17 cellular contexts compared by ENCODE assay signal in genomic region chr1:245678866-245679411, GRCh38.
A peak's percentile ranks its signal among the peaks of the same experiment; 100 is the strongest.
DNase-seq lines count a peak whose midpoint lies in the region; ATAC-seq, FAIRE-seq and TF ChIP-seq lines count a peak whose summit lies in the region.
"Had no signal": no experiment of that assay in that cellular context is flagged by ENCODE, and none has a peak within 500 bp of the region (broad histone marks: within the 10 kb centered on the region; RNA-seq: fewer than 3 reads in every experiment).

No MANE protein-coding gene starts in this region.

- BruUV-seq in HepG2 (replicated peaks; lab: Mats Ljungman, UMichigan), result no TSS peak

- no peaks in the 10 kb centered on the region for H3K79me2 ChIP-seq in HepG2 (ENCODE audit: insufficient read depth, low read length)

- H3K9ac ChIP-seq in HepG2 (ENCODE audit: insufficient read depth, low read depth, low read length) (no peak overlapping the region), endodermal cell (ENCODE audit: extremely low read depth, low read length, poor library complexity, severe bottlenecking) (no peak overlapping the region)
- H3K9ac ChIP-seq: SK-N-SH had no signal

- 65% methylated on average over 5 of the region's 5 CpGs for WGBS in HepG2 (ENCODE audit: low lambda C conversion rate)
- WGBS in right lobe of liver (ENCODE audit: insufficient coverage, low coverage, low lambda C conversion rate, missing lambda C conversion rate), result 29% methylated on average over 1 of the region's 5 CpGs
- 98 to 100% methylated on average over 1 to 5 of the region's 5 CpGs for WGBS in endodermal cell (ENCODE audit: insufficient coverage in 1 of 2, insufficient read length in 1 of 2), 2 experiments

- no peaks in the 10 kb centered on the region for H3K9me3 Mint-ChIP-seq in endodermal cell
- H3K9me3 Mint-ChIP-seq: CD8-positive, alpha-beta T cell had no signal

- no peaks in the 10 kb centered on the region for H3K27me3 Mint-ChIP-seq in endodermal cell (ENCODE audit: insufficient read depth)

- DNase-seq in HepG2 (ENCODE audit: low spot score), result no peak
- no peak for DNase-seq in right lobe of liver
- peak; percentile 8 for DNase-seq in NCI-H2029 treated with DMSO at 0.1 percent for 48 hours (lab: John Stamatoyannopoulos, UW)
- DNase-seq in endodermal cell, result peak; percentile 30
- no peak for DNase-seq in 8988T
- DNase-seq in stimulated activated CD8-positive, alpha-beta memory T cell treated with anti-CD3 and anti-CD28 coated beads, Interleukin-4, amount 100 ng/mL, for 48 hours, result no peak
- DNase-seq: HCEC 1CT, NCI-H1092, NCI-H1694, NCI-H2171, Right ventricle myocardium superior, SK-N-SH, T-helper 1 cell had no signal

- intact Hi-C loops in HepG2 (cut with micrococcal nuclease; ENCODE audit: unreplicated experiment) (no loop called here), right lobe of liver (cut with DNase I) (no loop called here)

- peaks cover 7% of the 10 kb centered on the region for H3K4me1 Mint-ChIP-seq in endodermal cell

- H3K9me3 ChIP-seq in HepG2 (ENCODE audit: low read length), result no peaks in the 10 kb centered on the region
- H3K9me3 ChIP-seq in right lobe of liver, result no peaks in the 10 kb centered on the region
- H3K9me3 ChIP-seq in endodermal cell (ENCODE audit: control insufficient read depth, low read length), result no peaks in the 10 kb centered on the region
- H3K9me3 ChIP-seq: SK-N-SH had no signal

- ATAC-seq in HepG2 (no peak), right lobe of liver (no peak), HG02588 (IDR thresholded peaks at IDR 0.05; ENCODE audit: unreplicated experiment) (no peak)
- ATAC-seq: CD8-positive, alpha-beta T cell; Panc1 had no signal

- H3K27ac ChIP-seq in HepG2 (ENCODE audit: extremely low read length, insufficient read depth, low read length) (no peak overlapping the region), right lobe of liver (no peak overlapping the region), endodermal cell (ENCODE audit: low read depth, low read length) (no peak overlapping the region)

- CTCF ChIA-PET in HepG2 (lab: Yijun Ruan, JAX; ENCODE audit: low intra/inter-chr PET ratio, low total read pairs), result no interaction called here

- no peaks in the 10 kb centered on the region for H3K36me3 ChIP-seq in HepG2 (replicated peaks in 1 of 2; ENCODE audit: control insufficient read depth in 1 of 2, insufficient read depth in 2 of 2, low read length in 2 of 2)
- H3K36me3 ChIP-seq in right lobe of liver, result no peaks in the 10 kb centered on the region
- H3K36me3 ChIP-seq in endodermal cell (ENCODE audit: control insufficient read depth, insufficient read depth, low read length), result no peaks in the 10 kb centered on the region

- H3K27ac Mint-ChIP-seq in endodermal cell, result no peak overlapping the region
- H3K27ac Mint-ChIP-seq: CD8-positive, alpha-beta T cell had no signal

- no peak for TF ChIP-seq CTCF in HepG2 (CRISPR knock-in tag; IDR thresholded peaks at IDR 0.05)
- TF ChIP-seq CTCF in right lobe of liver (IDR thresholded peaks at IDR 0.05), result no peak
- no peak for TF ChIP-seq CTCF in endodermal cell (conservative IDR thresholded peaks at IDR 0.05)

- TF ChIP-seq EP300 in HepG2 (IDR thresholded peaks at IDR 0.05; ENCODE audit: low read depth in 2 of 2, low read length in 2 of 2) (no peak), HepG2 (CRISPR knock-in tag; IDR thresholded peaks at IDR 0.05; ENCODE audit: borderline replicate concordance) (no peak)

- H3K4me2 ChIP-seq in HepG2 (ENCODE audit: low read depth, low read length), result no peak overlapping the region
- H3K4me2 ChIP-seq: SK-N-SH had no signal

- POLR2A ChIA-PET in HepG2 (lab: Yijun Ruan, JAX), result no interaction called here

- peaks cover 16% of the 10 kb centered on the region for H3K36me3 Mint-ChIP-seq in endodermal cell (ENCODE audit: low read depth)
- H3K36me3 Mint-ChIP-seq: CD8-positive, alpha-beta T cell had no signal

- FAIRE-seq in HepG2 (lab: Jason Lieb, UNC), result no peak
- FAIRE-seq: D721Med had no signal

- in situ Hi-C loops in HepG2 (cut with HindIII; ENCODE audit: extremely low pct_ligation_motif_present, low pct_unique_long_range_greater_than_20kb), result no loop called here

- H3K4me1 ChIP-seq in HepG2 (ENCODE audit: insufficient read depth, low read length) (no peaks in the 10 kb centered on the region), right lobe of liver (no peaks in the 10 kb centered on the region), endodermal cell (ENCODE audit: control insufficient read depth, insufficient read depth, low read length) (no peaks in the 10 kb centered on the region)

- no peaks in the 10 kb centered on the region for H4K20me1 ChIP-seq in HepG2 (ENCODE audit: insufficient read depth, low read length)

- TF ChIP-seq POLR2A in HepG2 (IDR thresholded peaks at IDR 0.05; ENCODE audit: insufficient read depth in 1 of 2, low read depth in 2 of 2, low read length in 2 of 2) (no peak), right lobe of liver (IDR thresholded peaks at IDR 0.05) (no peak)

- H2AFZ ChIP-seq in HepG2 (ENCODE audit: low read length), result no peak overlapping the region

- H3K4me3 Mint-ChIP-seq in endodermal cell, result no peak overlapping the region
- H3K4me3 Mint-ChIP-seq: CD8-positive, alpha-beta T cell had no signal

- H3K4me3 ChIP-seq in HepG2 (replicated peaks in 1 of 3; ENCODE audit: insufficient read depth in 1 of 3, low read depth in 2 of 3, low read length in 3 of 3), result no peak overlapping the region
- H3K4me3 ChIP-seq in right lobe of liver, result no peak overlapping the region
- H3K4me3 ChIP-seq in endodermal cell (ENCODE audit: low read length), result no peak overlapping the region

- H3K27me3 ChIP-seq in HepG2 (ENCODE audit: control insufficient read depth in 1 of 2, insufficient read depth in 2 of 2, low read length in 2 of 2), result no peaks in the 10 kb centered on the region
- H3K27me3 ChIP-seq in right lobe of liver, result no peaks in the 10 kb centered on the region
- H3K27me3 ChIP-seq in endodermal cell (ENCODE audit: control insufficient read depth, insufficient read depth, low read length, poor library complexity, severe bottlenecking), result no peaks in the 10 kb centered on the region

- no peak for TF ChIP-seq RAD21 in HepG2 (CRISPR knock-in tag; IDR thresholded peaks at IDR 0.05)

TF ChIP-seq in HepG2, 621 proteins besides CTCF, POLR2A, EP300 and RAD21:
- TF ChIP-seq, protein P1, sequence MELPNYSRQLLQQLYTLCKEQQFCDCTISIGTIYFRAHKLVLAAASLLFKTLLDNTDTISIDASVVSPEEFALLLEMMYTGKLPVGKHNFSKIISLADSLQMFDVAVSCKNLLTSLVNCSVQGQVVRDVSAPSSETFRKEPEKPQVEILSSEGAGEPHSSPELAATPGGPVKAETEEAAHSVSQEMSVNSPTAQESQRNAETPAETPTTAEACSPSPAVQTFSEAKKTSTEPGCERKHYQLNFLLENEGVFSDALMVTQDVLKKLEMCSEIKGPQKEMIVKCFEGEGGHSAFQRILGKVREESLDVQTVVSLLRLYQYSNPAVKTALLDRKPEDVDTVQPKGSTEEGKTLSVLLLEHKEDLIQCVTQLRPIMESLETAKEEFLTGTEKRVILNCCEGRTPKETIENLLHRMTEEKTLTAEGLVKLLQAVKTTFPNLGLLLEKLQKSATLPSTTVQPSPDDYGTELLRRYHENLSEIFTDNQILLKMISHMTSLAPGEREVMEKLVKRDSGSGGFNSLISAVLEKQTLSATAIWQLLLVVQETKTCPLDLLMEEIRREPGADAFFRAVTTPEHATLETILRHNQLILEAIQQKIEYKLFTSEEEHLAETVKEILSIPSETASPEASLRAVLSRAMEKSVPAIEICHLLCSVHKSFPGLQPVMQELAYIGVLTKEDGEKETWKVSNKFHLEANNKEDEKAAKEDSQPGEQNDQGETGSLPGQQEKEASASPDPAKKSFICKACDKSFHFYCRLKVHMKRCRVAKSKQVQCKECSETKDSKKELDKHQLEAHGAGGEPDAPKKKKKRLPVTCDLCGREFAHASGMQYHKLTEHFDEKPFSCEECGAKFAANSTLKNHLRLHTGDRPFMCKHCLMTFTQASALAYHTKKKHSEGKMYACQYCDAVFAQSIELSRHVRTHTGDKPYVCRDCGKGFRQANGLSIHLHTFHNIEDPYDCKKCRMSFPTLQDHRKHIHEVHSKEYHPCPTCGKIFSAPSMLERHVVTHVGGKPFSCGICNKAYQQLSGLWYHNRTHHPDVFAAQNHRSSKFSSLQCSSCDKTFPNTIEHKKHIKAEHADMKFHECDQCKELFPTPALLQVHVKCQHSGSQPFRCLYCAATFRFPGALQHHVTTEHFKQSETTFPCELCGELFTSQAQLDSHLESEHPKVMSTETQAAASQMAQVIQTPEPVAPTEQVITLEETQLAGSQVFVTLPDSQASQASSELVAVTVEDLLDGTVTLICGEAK (IDR thresholded peaks at IDR 0.05), result peak; percentile 58
- TF ChIP-seq, protein P1 (CRISPR knock-in tag; IDR thresholded peaks at IDR 0.05), result peak; percentile 97
- no peak for TF ChIP-seq ZNF644 (CRISPR knock-in tag; IDR thresholded peaks at IDR 0.05; ENCODE audit: low read depth)
TF ChIP-seq in HepG2: peak in this region for 1.

Comparison
In these comparisons a context has a peak if more than half of its experiments do, and no peak if none do; other contexts are left out.
1. DNase-seq: peak in NCI-H2029 treated with DMSO at 0.1 percent for 48 hours (single experiment) and endodermal cell (single experiment); none in HepG2 (single experiment), right lobe of liver (0 of 3), 8988T (single experiment) and stimulated activated CD8-positive, alpha-beta memory T cell treated with anti-CD3 and anti-CD28 coated beads, Interleukin-4, amount 100 ng/mL, for 48 hours (single experiment).